In the genomic region with DNA sequence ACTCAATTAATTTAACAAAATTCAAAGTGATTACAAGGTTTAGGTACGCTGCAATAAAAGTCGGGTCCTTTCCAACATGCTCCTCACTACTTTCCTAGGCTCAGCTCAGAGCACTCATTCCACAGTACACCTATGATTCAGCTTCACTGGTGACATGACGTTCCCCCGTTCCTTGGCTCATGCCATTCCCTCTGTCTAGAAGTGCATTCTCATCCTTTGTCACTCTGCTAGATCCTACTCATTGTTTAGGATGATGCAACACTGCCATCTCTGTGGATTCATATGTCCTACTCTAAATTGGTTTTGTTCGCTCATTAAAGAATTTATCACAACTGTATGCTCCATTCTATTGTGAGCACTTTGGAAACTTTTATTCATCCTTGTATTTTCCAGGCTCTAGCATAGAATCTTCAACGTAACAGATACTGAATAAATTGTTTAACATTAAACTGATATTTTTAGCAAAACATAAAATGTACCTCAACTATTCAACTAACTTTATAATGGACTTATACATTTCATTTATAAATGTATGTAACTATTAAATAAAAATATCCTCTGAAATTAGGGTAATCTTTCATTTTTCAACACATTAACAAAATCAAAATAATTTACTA, we compare ENCODE assay signal across 12 cellular contexts.
DNase-seq lines count a peak whose midpoint lies in the region; ATAC-seq, FAIRE-seq and TF ChIP-seq lines count a peak whose summit lies in the region.
"Had no signal": no experiment of that assay in that cellular context is flagged by ENCODE, and none has a peak within 500 bp of the region (broad histone marks: within the 10 kb centered on the region; RNA-seq: fewer than 3 reads in every experiment).

No MANE protein-coding gene starts in this region.

- H2AFZ ChIP-seq in Karpas-422 (ENCODE audit: low read length), result no peak overlapping the region

- H3K9me3 ChIP-seq in gastrocnemius medialis (no peaks in the 10 kb centered on the region), Karpas-422 (ENCODE audit: low read length) (no peaks in the 10 kb centered on the region)

- peaks cover 11% of the 10 kb centered on the region for H3K36me3 Mint-ChIP-seq in activated CD4-positive, alpha-beta memory T cell treated with anti-CD3 and anti-CD28 coated beads for 36 hours

- POLR2A ChIA-PET in activated CD4-positive, alpha-beta memory T cell treated with anti-CD3 and anti-CD28 coated beads for 36 hours (lab: Charles Lee), result no interaction called here

- no peaks in the 10 kb centered on the region for H3K27me3 ChIP-seq in gastrocnemius medialis
- no peaks in the 10 kb centered on the region for H3K27me3 ChIP-seq in Karpas-422 (ENCODE audit: low read length)

- H3K4me1 Mint-ChIP-seq in activated CD4-positive, alpha-beta memory T cell treated with anti-CD3 and anti-CD28 coated beads for 36 hours (ENCODE audit: low read depth), result no peaks in the 10 kb centered on the region

- H3K4me3 ChIP-seq in gastrocnemius medialis (no peak overlapping the region), Karpas-422 (ENCODE audit: low read length) (no peak overlapping the region)

- no peak overlapping the region for H3K27ac Mint-ChIP-seq in activated CD4-positive, alpha-beta memory T cell treated with anti-CD3 and anti-CD28 coated beads for 36 hours
- H3K27ac Mint-ChIP-seq: activated naive CD4-positive, alpha-beta T cell treated with anti-CD3 and anti-CD28 coated beads, Interleukin-2, amount 50 U/mL, for 72 hours had no signal

- H3K9ac ChIP-seq in Karpas-422 (ENCODE audit: low read length), result no peak overlapping the region

- H4K20me1 ChIP-seq in Karpas-422 (ENCODE audit: insufficient read depth, low read depth, low read length), result no peaks in the 10 kb centered on the region

- in situ Hi-C loops in gastrocnemius medialis (cut with MboI; ENCODE audit: low sequenced_read_pairs in 4 of 4), result no loop called here

- H3K36me3 ChIP-seq in gastrocnemius medialis (peaks cover 0 to 82% of the 10 kb centered on the region in 2 donors), Karpas-422 (ENCODE audit: insufficient read depth, low read length) (peaks cover 46% of the 10 kb centered on the region)

- no peaks in the 10 kb centered on the region for H3K9me3 Mint-ChIP-seq in activated CD4-positive, alpha-beta memory T cell treated with anti-CD3 and anti-CD28 coated beads for 36 hours
- H3K9me3 Mint-ChIP-seq: activated naive CD4-positive, alpha-beta T cell treated with anti-CD3 and anti-CD28 coated beads, Interleukin-2, amount 50 U/mL, for 72 hours had no signal

- peaks cover 12% of the 10 kb centered on the region; the same call in 1 of the 2 replicates for H3K79me2 ChIP-seq in Karpas-422 (ENCODE audit: low read length)

- peak; percentile 16 to 87 for ATAC-seq in gastrocnemius medialis
- no peak for ATAC-seq in HG03457 (IDR thresholded peaks at IDR 0.05; ENCODE audit: unreplicated experiment)
- ATAC-seq: activated naive CD4-positive, alpha-beta T cell treated with anti-CD3 and anti-CD28 coated beads, Interleukin-2, amount 50 U/mL, for 72 hours had no signal

- no peak for TF ChIP-seq POLR2A in GM12892 (IDR thresholded peaks at IDR 0.05; ENCODE audit: low read depth, low read length)
- no peak for TF ChIP-seq POLR2A in gastrocnemius medialis (IDR thresholded peaks at IDR 0.05)

- no peak overlapping the region for H3K4me2 ChIP-seq in Karpas-422 (ENCODE audit: low read depth, low read length, poor library complexity, severe bottlenecking)

- H3K9me2 ChIP-seq in Karpas-422 (replicated peaks; ENCODE audit: insufficient read depth, low read length), result no peaks in the 10 kb centered on the region

- H3K27ac ChIP-seq in gastrocnemius medialis, result no peak overlapping the region
- H3K27ac ChIP-seq in Karpas-422 (ENCODE audit: low read length), result no peak overlapping the region

- no peak overlapping the region for H3K4me3 Mint-ChIP-seq in activated CD4-positive, alpha-beta memory T cell treated with anti-CD3 and anti-CD28 coated beads for 36 hours

- CTCF ChIA-PET in activated CD4-positive, alpha-beta memory T cell treated with anti-CD3 and anti-CD28 coated beads for 36 hours (lab: Charles Lee), result interaction anchor here (1.0 kb wide), 1 partner anchor 10 kb away, joined by 3 read pairs; no protein-coding TSS in a partner anchor

- no peak for TF ChIP-seq CTCF in gastrocnemius medialis (IDR thresholded peaks at IDR 0.05 in 4 of 5, conservative IDR thresholded peaks at IDR 0.05 in 1 of 5)

- peak; percentile 60 for FAIRE-seq in GM12892 (lab: Jason Lieb, UNC)

- no peaks in the 10 kb centered on the region for H3K4me1 ChIP-seq in gastrocnemius medialis
- H3K4me1 ChIP-seq in Karpas-422 (ENCODE audit: low read length), result no peaks in the 10 kb centered on the region

- intact Hi-C loops in gastrocnemius medialis (cut with DNase I; ENCODE audit: low total_unique reads), result no loop called here
- intact Hi-C loops in activated CD4-positive, alpha-beta memory T cell treated with anti-CD3 and anti-CD28 coated beads for 36 hours (cut with micrococcal nuclease), result no loop called here

- no peaks in the 10 kb centered on the region for H3K27me3 Mint-ChIP-seq in activated CD4-positive, alpha-beta memory T cell treated with anti-CD3 and anti-CD28 coated beads for 36 hours

- DNase-seq in GM12892 (ENCODE audit: insufficient read length) (no peak), RPMI7951 (ENCODE audit: low read depth) (peak; percentile 5), fibroblast of gingiva (ENCODE audit: low read depth) (peak; percentile 29), gastrocnemius medialis (peak in 1 of 2 donors; percentile 39), Karpas-422 (no peak), HK-2 (ENCODE audit: unreplicated experiment) (no peak)
- DNase-seq in activated CD4-positive, alpha-beta memory T cell treated with anti-CD3 and anti-CD28 coated beads for 36 hours, result no peak
- DNase-seq: Calu3, cerebellar nuclear complex, NCI-H1092 treated with DMSO at 0.1 percent for 48 hours had no signal

Comparison
In these comparisons a context has a peak if more than half of its experiments do, and no peak if none do; other contexts are left out.
1. DNase-seq: peak in RPMI7951 (single experiment) and fibroblast of gingiva (single experiment); none in GM12892 (single experiment), Karpas-422 (single experiment), HK-2 (single experiment) and activated CD4-positive, alpha-beta memory T cell treated with anti-CD3 and anti-CD28 coated beads for 36 hours (single experiment).